Comparison of ENCODE assay signal across 25 cellular contexts in genomic region chr1:86504895-86505625, GRCh38. TPM values are rescaled to one million over a fixed set of nuclear protein-coding genes. Genes with fewer than 3 reads are reported as not detected.
DNase-seq lines count a peak whose midpoint lies in the region; TF ChIP-seq lines count a peak whose summit lies in the region.
"Had no signal": no experiment of that assay in that cellular context is flagged by ENCODE, and none has a peak within 500 bp of the region (broad histone marks: within the 10 kb centered on the region; RNA-seq: fewer than 3 reads in every experiment).

No MANE protein-coding gene starts in this region.

- CTCF ChIA-PET in mammary epithelial cell (lab: Charles Lee; ENCODE audit: low non-redundant PET), result no interaction called here

- H3K36me3 ChIP-seq in cardiac muscle cell, result no peaks in the 10 kb centered on the region
- no peaks in the 10 kb centered on the region for H3K36me3 ChIP-seq in right atrium auricular region
- no peaks in the 10 kb centered on the region for H3K36me3 ChIP-seq in mammary epithelial cell (ENCODE audit: insufficient read depth, low read length)
- H3K36me3 ChIP-seq in uterus, result no peaks in the 10 kb centered on the region
- H3K36me3 ChIP-seq: brain microvascular endothelial cell, lower lobe of right lung, pancreas, thoracic aorta had no signal

- H3K9ac ChIP-seq in mammary epithelial cell (ENCODE audit: insufficient read depth, low read length), result no peak overlapping the region

- H2AFZ ChIP-seq in mammary epithelial cell (ENCODE audit: low read depth, low read length), result peak overlapping the region; percentile 10

- H3K4me3 ChIP-seq in cardiac muscle cell (no peak overlapping the region), right atrium auricular region (no peak overlapping the region), mammary epithelial cell (replicated peaks in 1 of 3; ENCODE audit: insufficient read depth in 1 of 3, low read depth in 2 of 3, low read length in 3 of 3) (no peak overlapping the region), uterus (no peak overlapping the region)
- H3K4me3 ChIP-seq: lower lobe of right lung, pancreas had no signal

- WGBS in mammary epithelial cell (ENCODE audit: low coverage, missing lambda C conversion rate), result 30% methylated on average over 9 of the region's 10 CpGs

- peaks cover 18% of the 10 kb centered on the region for H3K4me1 ChIP-seq in cardiac muscle cell (ENCODE audit: low read depth)
- H3K4me1 ChIP-seq in right atrium auricular region, result peaks cover 0 to 18% of the 10 kb centered on the region in 2 donors
- H3K4me1 ChIP-seq in mammary epithelial cell (ENCODE audit: insufficient read depth, low read length), result peaks cover 27% of the 10 kb centered on the region
- H3K4me1 ChIP-seq in uterus, result no peaks in the 10 kb centered on the region
- H3K4me1 ChIP-seq: pancreas had no signal

- no peaks in the 10 kb centered on the region for H3K27me3 ChIP-seq in cardiac muscle cell
- H3K27me3 ChIP-seq in right atrium auricular region, result no peaks in the 10 kb centered on the region
- no peaks in the 10 kb centered on the region for H3K27me3 ChIP-seq in mammary epithelial cell (ENCODE audit: insufficient read depth, low read length)
- no peaks in the 10 kb centered on the region for H3K27me3 ChIP-seq in uterus
- H3K27me3 ChIP-seq: brain microvascular endothelial cell, pancreas had no signal

- no peaks in the 10 kb centered on the region for H3K79me2 ChIP-seq in mammary epithelial cell (ENCODE audit: insufficient read depth, low read length)

- no peaks in the 10 kb centered on the region for H4K20me1 ChIP-seq in mammary epithelial cell (ENCODE audit: insufficient read depth, low read length)

- no peak overlapping the region for H3K4me2 ChIP-seq in mammary epithelial cell (ENCODE audit: insufficient read depth, low read depth, low read length)

- no peak for TF ChIP-seq POLR2A in uterus (IDR thresholded peaks at IDR 0.05)

- no TSS peak for BruUV-seq in mammary epithelial cell (replicated peaks; lab: Mats Ljungman, UMichigan)

- dilution Hi-C loops in mammary epithelial cell (cut with HindIII; ENCODE audit: low sequenced_read_pairs), result loop anchor here (5.0 kb wide), 1 partner anchor 73 kb away; no protein-coding TSS in a partner anchor

- intact Hi-C loops in mammary epithelial cell (cut with micrococcal nuclease) (loop anchor here (5.0 kb wide), 2 partner anchors 147 to 197 kb away; partner anchors contain the start of gene SH3GLB1), uterus (cut with DNase I; ENCODE audit: low total_unique reads) (loop anchor here (10.0 kb wide), 1 partner anchor 110 kb away; the partner anchor contains the start of gene ODF2L)

- no peak for TF ChIP-seq CTCF in cardiac muscle cell (IDR thresholded peaks at IDR 0.05; ENCODE audit: low read depth, low read length)
- TF ChIP-seq CTCF in right atrium auricular region (IDR thresholded peaks at IDR 0.05), result no peak
- TF ChIP-seq CTCF in mammary epithelial cell (conservative IDR thresholded peaks at IDR 0.05 in 1 of 2, IDR thresholded peaks at IDR 0.05 in 1 of 2; ENCODE audit: extremely low read depth in 1 of 2, insufficient read depth in 1 of 2, low read depth in 1 of 2, low read length in 2 of 2), result no peak
- no peak for TF ChIP-seq CTCF in uterus (IDR thresholded peaks at IDR 0.05)

- in situ Hi-C loops in mammary epithelial cell (cut with MboI; ENCODE audit: low sequenced_read_pairs in 2 of 2), result loop anchor here in 1 of 2 donors (25.0 kb wide), 1 partner anchor 182 kb away; no protein-coding TSS in a partner anchor

- DNase-seq in cardiac muscle cell (ENCODE audit: low read depth in 1 of 2, low spot score in 1 of 2), result peak in 1 of 2 donors; percentile 85
- no peak for DNase-seq in right atrium auricular region (ENCODE audit: low spot score)
- DNase-seq in mammary epithelial cell, result no peak
- DNase-seq in islet precursor cell, result peak; percentile 74
- DNase-seq in uterus, result no peak
- DNase-seq in hepatic stellate cell (ENCODE audit: low spot score), result no peak
- DNase-seq in AG08396 (ENCODE audit: low spot score), result no peak
- DNase-seq in stimulated activated naive CD4-positive, alpha-beta T cell treated with Interleukin-2 at 50 U/mL for 16 hours (lab: John Stamatoyannopoulos, UW), result no peak
- DNase-seq: activated CD8-positive, alpha-beta T cell treated with anti-CD3 and anti-CD28 coated beads for 36 hours; activated T-cell treated with anti-CD3 and anti-CD28 coated beads, Interleukin-2, amount 50 U/mL, for 4 hours; brain microvascular endothelial cell; CD4-positive, alpha-beta memory T cell; DND-41; lower lobe of right lung; naive thymus-derived CD8-positive, alpha-beta T cell; NCI-H146; NCI-H226; NK-92 treated with Interleukin-12 subunit alpha and Interleukin-12 subunit beta, amount 100 ng/mL, for 24 hours; pancreas; stimulated activated CD4-positive, alpha-beta T cell treated with anti-CD3 and anti-CD28 coated beads, Interleukin-4, amount 100 ng/mL, for 4 hours had no signal

- H3K27ac ChIP-seq in cardiac muscle cell (peak overlapping the region; percentile 67), right atrium auricular region (peak overlapping the region in 1 of 2 donors; percentile 91), mammary epithelial cell (ENCODE audit: insufficient read depth, low read depth, low read length) (no peak overlapping the region), uterus (peak overlapping the region; percentile 90 to 93)
- H3K27ac ChIP-seq: brain microvascular endothelial cell, pancreas, RWPE1, thoracic aorta had no signal

- H3K9me3 ChIP-seq in cardiac muscle cell (ENCODE audit: low read depth) (no peaks in the 10 kb centered on the region), right atrium auricular region (no peaks in the 10 kb centered on the region), mammary epithelial cell (replicated peaks; ENCODE audit: insufficient read depth, low read length) (no peaks in the 10 kb centered on the region), uterus (no peaks in the 10 kb centered on the region)
- H3K9me3 ChIP-seq: lower lobe of right lung, pancreas, thoracic aorta had no signal

RNA-seq across cellular contexts. Expression of gene CLCA1, which starts 36.3 kb away (rescaled TPM):
- total RNA-seq in cardiac muscle cell (not detected in 2 replicates), right atrium auricular region (not detected), mammary epithelial cell (not detected), uterus (under 1 TPM in 2 of 4 donors, not detected in 2; 0.21 to 0.29 TPM)
- polyA plus RNA-seq in cardiac muscle cell (not detected in 2 replicates), mammary epithelial cell (not detected)
- not detected for polyA minus RNA-seq in mammary epithelial cell
- total RNA-seq: activated CD8-positive, alpha-beta T cell treated with anti-CD3 and anti-CD28 coated beads for 36 hours; activated naive CD4-positive, alpha-beta T cell treated with anti-CD3 and anti-CD28 coated beads, Interleukin-2, amount 50 U/mL, for 72 hours; CD4-positive, alpha-beta memory T cell; HT1080; lower lobe of right lung; naive thymus-derived CD8-positive, alpha-beta T cell; skeletal muscle tissue; thoracic aorta had no signal
- polyA plus RNA-seq: CD4-positive, alpha-beta memory T cell; naive thymus-derived CD8-positive, alpha-beta T cell had no signal

RNA-seq across cellular contexts. Expression of gene CLCA4, which starts 41.8 kb away (rescaled TPM):
- total RNA-seq in cardiac muscle cell (not detected in 2 replicates), right atrium auricular region (not detected), mammary epithelial cell (1 to 10 TPM in 1 of 2 donors, under 1 TPM in 1; 0.24 to 2.8 TPM), uterus (under 1 TPM in 2 of 4 donors, not detected in 2; under 0.01 to 0.07 TPM)
- polyA plus RNA-seq in cardiac muscle cell (not detected in 2 replicates), mammary epithelial cell (0.34 TPM)
- not detected for polyA minus RNA-seq in mammary epithelial cell
- total RNA-seq: activated CD8-positive, alpha-beta T cell treated with anti-CD3 and anti-CD28 coated beads for 36 hours; activated naive CD4-positive, alpha-beta T cell treated with anti-CD3 and anti-CD28 coated beads, Interleukin-2, amount 50 U/mL, for 72 hours; CD4-positive, alpha-beta memory T cell; HT1080; lower lobe of right lung; skeletal muscle tissue; thoracic aorta had no signal
- polyA plus RNA-seq: CD4-positive, alpha-beta memory T cell; naive thymus-derived CD8-positive, alpha-beta T cell had no signal
